Comparison of ENCODE assay signal across 12 cellular contexts in the genomic region with DNA sequence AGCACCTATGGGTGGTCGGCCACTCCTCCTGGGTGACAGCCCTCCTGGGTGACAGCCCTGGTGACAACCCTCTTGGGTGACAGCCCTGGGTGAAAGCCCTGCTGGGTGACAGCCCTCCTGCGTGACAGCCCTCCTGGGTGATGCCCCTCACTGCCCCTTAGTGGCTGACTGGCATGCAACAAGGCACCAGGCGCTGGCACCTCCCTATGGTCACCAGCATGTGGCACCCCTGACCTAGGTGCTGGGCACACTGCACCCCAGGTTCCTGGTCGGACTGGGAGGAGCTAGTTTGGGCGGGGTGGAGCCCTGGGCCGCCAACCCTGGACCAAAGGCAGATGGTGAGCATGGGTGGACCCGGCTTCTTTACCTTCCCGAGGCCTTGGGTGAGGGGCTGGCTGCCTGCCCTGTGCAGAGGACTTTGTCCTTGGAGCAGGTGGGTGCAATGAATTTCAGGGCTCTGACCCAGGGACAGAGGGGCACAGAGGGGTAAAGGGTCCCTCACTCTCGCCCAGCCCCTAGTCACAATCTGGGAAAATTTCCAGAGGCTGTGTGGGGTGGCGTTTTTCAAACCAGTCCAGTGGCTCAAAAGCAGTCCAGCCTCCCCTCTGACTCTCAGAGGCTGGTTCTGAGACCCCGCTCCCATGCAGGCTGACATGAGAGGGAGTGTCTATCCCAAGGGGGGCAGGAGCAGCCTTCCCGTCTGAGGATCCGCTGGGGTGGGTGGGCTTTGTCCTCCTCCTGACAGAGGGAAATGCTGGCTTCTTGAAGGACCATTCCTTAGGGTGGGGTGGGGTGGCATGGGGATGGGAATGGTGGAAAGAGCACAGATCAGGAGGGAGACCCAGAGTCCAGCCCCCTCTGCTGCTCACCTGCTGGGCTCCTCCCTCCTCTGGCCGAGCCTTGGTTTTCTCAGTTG. TPM values are rescaled to one million over a fixed set of nuclear protein-coding genes. Genes with fewer than 3 reads are reported as not detected.
DNase-seq lines count a peak whose midpoint lies in the region; ATAC-seq and TF ChIP-seq lines count a peak whose summit lies in the region.
"Had no signal": no experiment of that assay in that cellular context is flagged by ENCODE, and none has a peak within 500 bp of the region (broad histone marks: within the 10 kb centered on the region; RNA-seq: fewer than 3 reads in every experiment).

No MANE protein-coding gene starts in this region.

- TF ChIP-seq POLR2A in gastroesophageal sphincter (IDR thresholded peaks at IDR 0.05) = no peak

- ATAC-seq in HG02763 (IDR thresholded peaks at IDR 0.05; ENCODE audit: unreplicated experiment) (peak; percentile 86), gastroesophageal sphincter (no peak)

- no peaks in the 10 kb centered on the region for H3K9me3 ChIP-seq in gastroesophageal sphincter
- H3K9me3 ChIP-seq: left ventricle myocardium inferior had no signal

- H3K36me3 ChIP-seq in gastroesophageal sphincter = no peaks in the 10 kb centered on the region
- H3K36me3 ChIP-seq: left ventricle myocardium inferior had no signal

- peaks cover 7% of the 10 kb centered on the region for H3K27me3 ChIP-seq in gastroesophageal sphincter

- TF ChIP-seq CTCF in coronary artery (IDR thresholded peaks at IDR 0.05) = no peak
- TF ChIP-seq CTCF in gastroesophageal sphincter (IDR thresholded peaks at IDR 0.05) = no peak

- H3K4me1 ChIP-seq in gastroesophageal sphincter = peaks cover 0 to 10% (median 4%) of the 10 kb centered on the region in 3 donors

- WGBS in gastroesophageal sphincter (ENCODE audit: low coverage in 1 of 2), 2 donors = 81% methylated on average over 3 of the region's 14 CpGs; no CpG with 5 or more reads in 1 of the 2 donors

- DNase-seq in SKM-1 treated with dmso at 0.1 percent for 144 hours (lab: John Stamatoyannopoulos, UW; ENCODE audit: unreplicated experiment) (peak; percentile 50), SKM-1 (lab: John Stamatoyannopoulos, UW; ENCODE audit: unreplicated experiment) (no peak), SW 1271 (lab: John Stamatoyannopoulos, UW) (peak; percentile 72 to 81), medulla oblongata (ENCODE audit: extremely low spot score) (peak; percentile 54), coronary artery (ENCODE audit: low spot score) (no peak), LoVo (ENCODE audit: low spot score) (no peak)
- DNase-seq: left ventricle myocardium inferior, NCI-H1105 treated with DMSO at 0.1 percent for 48 hours had no signal

- no peak for TF ChIP-seq EP300 in gastroesophageal sphincter (IDR thresholded peaks at IDR 0.05)

- H3K4me3 ChIP-seq in coronary artery = no peak overlapping the region
- no peak overlapping the region for H3K4me3 ChIP-seq in gastroesophageal sphincter
- H3K4me3 ChIP-seq: left ventricle myocardium inferior had no signal

- H3K27ac ChIP-seq in coronary artery (no peak overlapping the region), gastroesophageal sphincter (no peak overlapping the region)
- H3K27ac ChIP-seq: left ventricle myocardium inferior had no signal

RNA-seq across cellular contexts. Expression of gene TNFRSF13B, which starts 25.9 kb away (rescaled TPM):
- total RNA-seq in gastroesophageal sphincter = under 1 TPM in 1 of 4 donors, not detected in 3; 0.81 TPM
- total RNA-seq: A673, left ventricle myocardium inferior, renal cortical epithelial cell had no signal

RNA-seq across cellular contexts. Expression of gene MPRIP, which starts 44.5 kb away (rescaled TPM):
- total RNA-seq in gastroesophageal sphincter = 100 to 1,000 TPM; 113 to 233 (median 155) TPM

Comparison
In these comparisons a context has a peak if more than half of its experiments do, and no peak if none do; other contexts are left out.
1. DNase-seq: peak in SKM-1 treated with dmso at 0.1 percent for 144 hours (single experiment), SW 1271 (2 of 2) and medulla oblongata (single experiment); none in SKM-1 (single experiment), coronary artery (single experiment) and LoVo (single experiment).